Comparison of ENCODE assay signal across 9 cellular contexts in genomic region chr21:31772674-31773555, GRCh38. TPM values are rescaled to one million over a fixed set of nuclear protein-coding genes. Genes with fewer than 3 reads are reported as not detected.
DNase-seq lines count a peak whose midpoint lies in the region; ATAC-seq lines count a peak whose summit lies in the region.
"Had no signal": no experiment of that assay in that cellular context is flagged by ENCODE, and none has a peak within 500 bp of the region (broad histone marks: within the 10 kb centered on the region; RNA-seq: fewer than 3 reads in every experiment).

No MANE protein-coding gene starts in this region.

- no peak overlapping the region for H3K27ac ChIP-seq in naive thymus-derived CD4-positive, alpha-beta T cell (ENCODE audit: low read depth, low read length)
- H3K27ac ChIP-seq: VCaP had no signal

- H3K36me3 Mint-ChIP-seq in naive thymus-derived CD4-positive, alpha-beta T cell = no peaks in the 10 kb centered on the region

- no peaks in the 10 kb centered on the region for H3K9me3 ChIP-seq in naive thymus-derived CD4-positive, alpha-beta T cell (ENCODE audit: control insufficient read depth in 2 of 3, low read length in 3 of 3)

- peaks cover 0 to 3% (median 0%) of the 10 kb centered on the region in 11 donors for H3K9me3 Mint-ChIP-seq in naive thymus-derived CD4-positive, alpha-beta T cell

- H3K4me3 ChIP-seq in naive thymus-derived CD4-positive, alpha-beta T cell (ENCODE audit: low read length) = no peak overlapping the region

- H3K4me1 ChIP-seq in naive thymus-derived CD4-positive, alpha-beta T cell (ENCODE audit: control insufficient read depth in 2 of 2, insufficient read depth in 2 of 2, low read length in 2 of 2) = no peaks in the 10 kb centered on the region

- H3K27ac Mint-ChIP-seq in naive thymus-derived CD4-positive, alpha-beta T cell = no peak overlapping the region

- H3K27me3 Mint-ChIP-seq in naive thymus-derived CD4-positive, alpha-beta T cell = no peaks in the 10 kb centered on the region

- no peak for DNase-seq in naive thymus-derived CD4-positive, alpha-beta T cell
- DNase-seq in NCI-H1092 (lab: John Stamatoyannopoulos, UW) = no peak
- no peak for DNase-seq in activated naive CD4-positive, alpha-beta T cell treated with Interleukin-2 at 50 U/mL for 16 hours
- no peak for DNase-seq in OCI-M1 (lab: John Stamatoyannopoulos, UW)
- DNase-seq: anterior cingulate cortex had no signal

- H3K36me3 ChIP-seq in naive thymus-derived CD4-positive, alpha-beta T cell (ENCODE audit: control insufficient read depth in 2 of 3, insufficient read depth in 3 of 3, low read length in 3 of 3) = no peaks in the 10 kb centered on the region

- H3K27me3 ChIP-seq in naive thymus-derived CD4-positive, alpha-beta T cell (ENCODE audit: control insufficient read depth in 2 of 2, insufficient read depth in 2 of 2, low read length in 2 of 2) = no peaks in the 10 kb centered on the region

- intact Hi-C loops in naive thymus-derived CD4-positive, alpha-beta T cell (cut with micrococcal nuclease) = no loop called here

- H3K4me3 Mint-ChIP-seq in naive thymus-derived CD4-positive, alpha-beta T cell = no peak overlapping the region

- peaks cover 0 to 4% (median 0%) of the 10 kb centered on the region in 7 donors for H3K4me1 Mint-ChIP-seq in naive thymus-derived CD4-positive, alpha-beta T cell

- POLR2A ChIA-PET in naive thymus-derived CD4-positive, alpha-beta T cell (lab: Charles Lee) = interaction anchor here (0.8 kb wide), 1 partner anchor 41 kb away, joined by 5 read pairs; no protein-coding TSS in a partner anchor

- CTCF ChIA-PET in naive thymus-derived CD4-positive, alpha-beta T cell (lab: Charles Lee) = no interaction called here

- ATAC-seq in GM19025 (IDR thresholded peaks at IDR 0.05; ENCODE audit: low read depth, unreplicated experiment) = peak; percentile 83
- ATAC-seq in HG02642 (IDR thresholded peaks at IDR 0.05; ENCODE audit: poor library complexity, unreplicated experiment) = peak; percentile 78
- ATAC-seq in HG03575 (IDR thresholded peaks at IDR 0.05; ENCODE audit: extremely low read depth, insufficient number of reproducible peaks, low FRiP score, unreplicated experiment) = peak; percentile 87
- ATAC-seq in naive thymus-derived CD4-positive, alpha-beta T cell = peak; percentile 37

RNA-seq across cellular contexts. Expression of gene SCAF4, which starts 41.0 kb away (rescaled TPM):
- total RNA-seq in naive thymus-derived CD4-positive, alpha-beta T cell = 10 to 100 TPM; 54.8 to 69.7 (median 64.7) TPM
- polyA plus RNA-seq in naive thymus-derived CD4-positive, alpha-beta T cell = 10 to 100 TPM; 20.4 to 44.5 TPM

Comparison
In these comparisons a context has a peak if more than half of its experiments do, and no peak if none do; other contexts are left out.
1. ATAC-seq: peak in every context shown above with its lines; median percentile 87 in HG03575; 83 in GM19025; 78 in HG02642; 37 in naive thymus-derived CD4-positive, alpha-beta T cell.